Comparison of ENCODE assay signal across 2 cellular contexts in the genomic region with DNA sequence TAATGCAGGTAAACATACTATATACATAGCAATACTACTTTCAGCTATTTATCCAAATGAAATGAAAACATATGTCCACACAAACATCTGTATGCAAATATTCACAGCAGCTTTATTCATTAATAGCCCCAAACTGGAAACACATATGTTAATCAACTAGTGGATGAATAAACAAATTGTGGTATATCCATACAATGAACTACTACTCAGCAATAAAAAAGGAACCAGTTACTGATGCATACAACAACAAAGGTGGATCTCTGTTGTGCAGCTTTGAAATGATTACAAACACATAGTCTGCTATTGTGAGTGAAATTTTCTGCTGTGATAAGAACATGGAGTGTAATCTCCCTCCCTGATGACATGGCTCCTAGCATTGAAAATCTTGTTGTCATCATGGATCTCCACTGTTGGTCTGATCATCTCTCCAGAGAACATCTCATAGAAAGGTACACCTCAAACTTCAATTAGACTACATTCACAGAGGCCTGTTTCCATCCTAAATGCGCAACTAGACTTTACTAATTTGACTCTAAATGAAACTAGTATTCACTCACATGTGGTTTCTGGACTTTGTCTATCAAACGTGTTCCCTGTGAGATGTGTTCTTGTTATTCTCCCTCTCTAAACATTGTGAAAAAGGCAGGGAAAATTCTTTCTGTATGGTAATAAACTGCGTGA.
TF ChIP-seq lines count a peak whose summit lies in the region.

No MANE protein-coding gene starts in this region.

TF ChIP-seq in HEK293, 187 proteins besides CTCF, POLR2A, EP300 and RAD21:
- TF ChIP-seq, protein P1, sequence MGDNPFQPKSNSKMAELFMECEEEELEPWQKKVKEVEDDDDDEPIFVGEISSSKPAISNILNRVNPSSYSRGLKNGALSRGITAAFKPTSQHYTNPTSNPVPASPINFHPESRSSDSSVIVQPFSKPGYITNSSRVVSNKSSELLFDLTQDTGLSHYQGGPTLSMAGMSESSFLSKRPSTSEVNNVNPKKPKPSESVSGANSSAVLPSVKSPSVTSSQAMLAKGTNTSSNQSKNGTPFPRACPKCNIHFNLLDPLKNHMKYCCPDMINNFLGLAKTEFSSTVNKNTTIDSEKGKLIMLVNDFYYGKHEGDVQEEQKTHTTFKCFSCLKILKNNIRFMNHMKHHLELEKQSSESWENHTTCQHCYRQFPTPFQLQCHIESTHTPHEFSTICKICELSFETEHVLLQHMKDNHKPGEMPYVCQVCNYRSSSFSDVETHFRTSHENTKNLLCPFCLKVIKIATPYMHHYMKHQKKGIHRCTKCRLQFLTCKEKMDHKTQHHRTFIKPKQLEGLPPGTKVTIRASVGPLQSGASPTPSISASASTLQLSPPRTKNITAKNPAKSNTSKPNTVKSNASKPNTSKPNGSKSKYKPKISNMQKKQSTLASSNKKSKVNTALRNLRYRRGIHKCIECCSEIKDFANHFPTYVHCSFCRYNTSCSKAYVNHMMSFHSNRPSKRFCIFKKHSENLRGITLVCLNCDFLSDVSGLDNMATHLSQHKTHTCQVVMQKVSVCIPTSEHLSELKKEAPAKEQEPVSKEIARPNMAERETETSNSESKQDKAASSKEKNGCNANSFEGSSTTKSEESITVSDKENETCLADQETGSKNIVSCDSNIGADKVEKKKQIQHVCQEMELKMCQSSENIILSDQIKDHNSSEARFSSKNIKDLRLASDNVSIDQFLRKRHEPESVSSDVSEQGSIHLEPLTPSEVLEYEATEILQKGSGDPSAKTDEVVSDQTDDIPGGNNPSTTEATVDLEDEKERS (tag by site-specific recombination; IDR thresholded peaks at IDR 0.05), result 0 out of 2 replicates have a peak, but pooled peaks have one; percentile 61
- no peak for TF ChIP-seq ZNF561 (tag by site-specific recombination; IDR thresholded peaks at IDR 0.05; ENCODE audit: borderline replicate concordance)
- TF ChIP-seq SALL2 (tag by site-specific recombination; IDR thresholded peaks at IDR 0.05; ENCODE audit: borderline replicate concordance), result no peak
- no peak for TF ChIP-seq ZNF792 (tag by site-specific recombination; IDR thresholded peaks at IDR 0.05)
- no peak for TF ChIP-seq ZNF292 (tag by site-specific recombination; IDR thresholded peaks at IDR 0.05; ENCODE audit: borderline replicate concordance, low read depth)
- TF ChIP-seq ZNF146 (tag by site-specific recombination; IDR thresholded peaks at IDR 0.05), result peak; percentile 85
- TF ChIP-seq ZNF664 (tag by site-specific recombination; IDR thresholded peaks at IDR 0.05), result 0 out of 2 replicates have a peak, but pooled peaks have one; percentile 16

TF ChIP-seq in GM12878, 131 proteins besides CTCF, POLR2A, EP300 and RAD21:
- TF ChIP-seq RUNX3 (IDR thresholded peaks at IDR 0.05; ENCODE audit: low read length), result peak; percentile 44; the same call in 1 of the 2 replicates
- TF ChIP-seq, protein P2, sequence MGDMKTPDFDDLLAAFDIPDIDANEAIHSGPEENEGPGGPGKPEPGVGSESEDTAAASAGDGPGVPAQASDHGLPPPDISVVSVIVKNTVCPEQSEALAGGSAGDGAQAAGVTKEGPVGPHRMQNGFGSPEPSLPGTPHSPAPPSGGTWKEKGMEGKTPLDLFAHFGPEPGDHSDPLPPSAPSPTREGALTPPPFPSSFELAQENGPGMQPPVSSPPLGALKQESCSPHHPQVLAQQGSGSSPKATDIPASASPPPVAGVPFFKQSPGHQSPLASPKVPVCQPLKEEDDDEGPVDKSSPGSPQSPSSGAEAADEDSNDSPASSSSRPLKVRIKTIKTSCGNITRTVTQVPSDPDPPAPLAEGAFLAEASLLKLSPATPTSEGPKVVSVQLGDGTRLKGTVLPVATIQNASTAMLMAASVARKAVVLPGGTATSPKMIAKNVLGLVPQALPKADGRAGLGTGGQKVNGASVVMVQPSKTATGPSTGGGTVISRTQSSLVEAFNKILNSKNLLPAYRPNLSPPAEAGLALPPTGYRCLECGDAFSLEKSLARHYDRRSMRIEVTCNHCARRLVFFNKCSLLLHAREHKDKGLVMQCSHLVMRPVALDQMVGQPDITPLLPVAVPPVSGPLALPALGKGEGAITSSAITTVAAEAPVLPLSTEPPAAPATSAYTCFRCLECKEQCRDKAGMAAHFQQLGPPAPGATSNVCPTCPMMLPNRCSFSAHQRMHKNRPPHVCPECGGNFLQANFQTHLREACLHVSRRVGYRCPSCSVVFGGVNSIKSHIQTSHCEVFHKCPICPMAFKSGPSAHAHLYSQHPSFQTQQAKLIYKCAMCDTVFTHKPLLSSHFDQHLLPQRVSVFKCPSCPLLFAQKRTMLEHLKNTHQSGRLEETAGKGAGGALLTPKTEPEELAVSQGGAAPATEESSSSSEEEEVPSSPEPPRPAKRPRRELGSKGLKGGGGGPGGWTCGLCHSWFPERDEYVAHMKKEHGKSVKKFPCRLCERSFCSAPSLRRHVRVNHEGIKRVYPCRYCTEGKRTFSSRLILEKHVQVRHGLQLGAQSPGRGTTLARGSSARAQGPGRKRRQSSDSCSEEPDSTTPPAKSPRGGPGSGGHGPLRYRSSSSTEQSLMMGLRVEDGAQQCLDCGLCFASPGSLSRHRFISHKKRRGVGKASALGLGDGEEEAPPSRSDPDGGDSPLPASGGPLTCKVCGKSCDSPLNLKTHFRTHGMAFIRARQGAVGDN (IDR thresholded peaks at IDR 0.05), result no peak
